8 cellular contexts compared by ENCODE assay signal in the genomic region with DNA sequence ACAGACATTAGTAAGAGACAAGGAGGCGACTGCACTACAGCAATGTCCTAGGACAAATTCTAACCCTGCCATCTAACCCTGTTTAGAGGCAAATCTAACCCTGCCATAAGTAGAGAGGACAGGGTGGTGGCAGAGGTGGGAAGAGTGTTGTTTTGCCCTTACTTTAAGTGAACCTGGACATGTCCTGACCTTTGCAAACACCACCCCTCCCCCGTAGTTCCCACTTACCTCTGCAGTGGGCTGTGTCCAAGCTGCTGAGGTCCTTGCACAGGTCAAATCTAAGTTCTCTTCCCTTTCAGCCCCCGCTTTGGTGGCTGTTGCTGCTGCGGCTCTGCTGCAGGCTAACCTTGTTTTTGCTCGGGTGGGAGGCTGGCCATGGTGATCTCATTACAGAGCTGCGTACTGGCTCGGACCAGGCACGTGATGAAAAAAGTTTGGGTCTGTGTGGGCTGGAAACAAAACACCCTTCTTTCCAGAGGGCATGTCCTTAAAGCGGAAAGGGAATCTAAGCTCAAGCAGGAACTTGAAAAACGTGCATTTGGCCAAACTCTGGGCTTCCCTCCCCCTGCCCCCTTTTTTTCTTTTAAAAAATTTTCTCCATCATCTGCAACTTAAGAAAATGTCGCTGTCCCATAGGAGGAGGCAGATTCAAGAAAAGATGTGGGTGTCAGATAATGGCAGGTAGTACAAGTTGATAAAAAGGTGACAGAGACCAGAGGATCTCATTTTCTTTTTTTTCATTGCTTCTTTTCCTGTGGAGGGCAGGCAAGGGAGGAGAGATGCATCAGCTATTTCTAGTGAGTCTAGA. TPM values are rescaled to one million over a fixed set of nuclear protein-coding genes. Genes with fewer than 3 reads are reported as not detected.
DNase-seq lines count a peak whose midpoint lies in the region; ATAC-seq and TF ChIP-seq lines count a peak whose summit lies in the region.

A gene with protein sequence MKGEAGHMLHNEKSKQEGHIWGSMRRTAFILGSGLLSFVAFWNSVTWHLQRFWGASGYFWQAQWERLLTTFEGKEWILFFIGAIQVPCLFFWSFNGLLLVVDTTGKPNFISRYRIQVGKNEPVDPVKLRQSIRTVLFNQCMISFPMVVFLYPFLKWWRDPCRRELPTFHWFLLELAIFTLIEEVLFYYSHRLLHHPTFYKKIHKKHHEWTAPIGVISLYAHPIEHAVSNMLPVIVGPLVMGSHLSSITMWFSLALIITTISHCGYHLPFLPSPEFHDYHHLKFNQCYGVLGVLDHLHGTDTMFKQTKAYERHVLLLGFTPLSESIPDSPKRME (minus strand): TSS at position 349 of the 808 bp plus-strand sequence. CDS start 12,425 bp downstream, outside the sequence.

- peak within 1 kb of the TSS; percentile 14 for H4K91ac ChIP-seq in mesenchymal stem cell (ENCODE audit: low read length)

- no peak for TF ChIP-seq CTCF in epithelial cell of esophagus (IDR thresholded peaks at IDR 0.05; ENCODE audit: insufficient read depth, low read depth, low read length, missing control alignments)

- no peak within 1 kb of the TSS for H2BK15ac ChIP-seq in mesenchymal stem cell (ENCODE audit: low read depth, poor library complexity, severe bottlenecking)

- 5% methylated on average over 9 of the region's 11 CpGs for WGBS in mesenchymal stem cell
- WGBS in thymus: 31% methylated on average over 11 of the region's 11 CpGs

- H3K4me1 ChIP-seq in mesenchymal stem cell (ENCODE audit: control insufficient read depth, insufficient read depth, low read depth, low read length) (peaks cover 3% of the 10 kb centered on the region), thymus (ENCODE audit: control insufficient read depth, insufficient read depth, low read length) (peaks cover 3% of the 10 kb centered on the region)

- peak within 1 kb of the TSS; percentile 20 to 24 for H2BK12ac ChIP-seq in mesenchymal stem cell (ENCODE audit: low read length in 2 of 2)

- H3K27me3 ChIP-seq in mesenchymal stem cell (ENCODE audit: control insufficient read depth in 1 of 2, insufficient read depth in 1 of 2, low read length in 2 of 2) (no peaks in the 10 kb centered on the region), thymus (ENCODE audit: control insufficient read depth, insufficient read depth) (no peaks in the 10 kb centered on the region)

- H3K27ac ChIP-seq in mesenchymal stem cell (ENCODE audit: low read length, poor library complexity, severe bottlenecking) (peak within 1 kb of the TSS; percentile 31), thymus (ENCODE audit: low read depth) (no peak within 1 kb of the TSS)

- H3K79me1 ChIP-seq in mesenchymal stem cell (replicated peaks; ENCODE audit: low read length, poor library complexity, severe bottlenecking): no peaks in the 10 kb centered on the region

- H2BK120ac ChIP-seq in mesenchymal stem cell (ENCODE audit: low read depth, low read length): no peak within 1 kb of the TSS

- H4K8ac ChIP-seq in mesenchymal stem cell (ENCODE audit: low read length): peak within 1 kb of the TSS; percentile 61

- H3K36me3 ChIP-seq in mesenchymal stem cell (ENCODE audit: control insufficient read depth in 1 of 2, insufficient read depth in 2 of 2, low read depth in 1 of 2, low read length in 2 of 2) (peaks cover 0 to 14% of the 10 kb centered on the region in 2 experiments), thymus (ENCODE audit: control insufficient read depth, insufficient read depth) (no peaks in the 10 kb centered on the region)

- H2AK5ac ChIP-seq in mesenchymal stem cell (ENCODE audit: low read length, severe bottlenecking): no peak within 1 kb of the TSS

- H3K4me3 ChIP-seq in epithelial cell of esophagus (ENCODE audit: low read length): peak within 1 kb of the TSS; percentile 36
- H3K4me3 ChIP-seq in mesenchymal stem cell (ENCODE audit: insufficient read depth in 1 of 2, low read depth in 1 of 2, low read length in 2 of 2): peak within 1 kb of the TSS; percentile 52 to 85
- H3K4me3 ChIP-seq in thymus (ENCODE audit: low read length): no peak within 1 kb of the TSS

- H3K9me3 ChIP-seq in mesenchymal stem cell (ENCODE audit: control insufficient read depth, low read length) (no peaks in the 10 kb centered on the region), thymus (ENCODE audit: control insufficient read depth) (no peaks in the 10 kb centered on the region)

- H2AFZ ChIP-seq in mesenchymal stem cell (ENCODE audit: low read depth, low read length): no peak within 1 kb of the TSS

- no peak within 1 kb of the TSS for H2BK5ac ChIP-seq in mesenchymal stem cell (ENCODE audit: low read depth, low read length, poor library complexity, severe bottlenecking)

- peak within 1 kb of the TSS; percentile 40 to 44 for H3K18ac ChIP-seq in mesenchymal stem cell (ENCODE audit: low read depth in 1 of 2, low read length in 2 of 2)

- H3K9ac ChIP-seq in mesenchymal stem cell (ENCODE audit: low read length): peak within 1 kb of the TSS; percentile 91

- H3K4ac ChIP-seq in mesenchymal stem cell (ENCODE audit: low read depth in 1 of 2, low read length in 2 of 2): peak within 1 kb of the TSS in 1 of 2 experiments; percentile 39

- ATAC-seq in GM21390 (IDR thresholded peaks at IDR 0.05; ENCODE audit: unreplicated experiment) (no peak), GM19397 (IDR thresholded peaks at IDR 0.05; ENCODE audit: unreplicated experiment) (no peak)

- peak; percentile 92 for DNase-seq in AG20443 (ENCODE audit: low spot score)
- DNase-seq in LHCN-M2 (ENCODE audit: low read depth): peak; percentile 82
- DNase-seq in epithelial cell of esophagus (ENCODE audit: low read depth): peak; percentile 44
- DNase-seq in mesenchymal stem cell: peak; percentile 79
- DNase-seq in NCI-H226: no peak

- no peak within 1 kb of the TSS for H3K23ac ChIP-seq in mesenchymal stem cell (ENCODE audit: low read length in 2 of 2)

- H3K4me2 ChIP-seq in mesenchymal stem cell (ENCODE audit: low read length, poor library complexity, severe bottlenecking): peak within 1 kb of the TSS; percentile 60

- H3K14ac ChIP-seq in mesenchymal stem cell (ENCODE audit: low read length in 2 of 2): no peak within 1 kb of the TSS

RNA-seq across cellular contexts. Expression of the gene that starts here (rescaled TPM):
- 22.0 and 25.4 TPM in 2 replicates for total RNA-seq in LHCN-M2 (2014; rRNA removed)
- 18.4 TPM for polyA plus RNA-seq in LHCN-M2 (2012)
- 7.5 TPM for polyA plus RNA-seq in mesenchymal stem cell (2013, experiment 1 of 2)
- polyA plus RNA-seq in mesenchymal stem cell (2013, experiment 2 of 2): 7.9 TPM
- 17.6 TPM for polyA plus RNA-seq in thymus
